Comparison of ENCODE assay signal across 20 cellular contexts in the genomic region with DNA sequence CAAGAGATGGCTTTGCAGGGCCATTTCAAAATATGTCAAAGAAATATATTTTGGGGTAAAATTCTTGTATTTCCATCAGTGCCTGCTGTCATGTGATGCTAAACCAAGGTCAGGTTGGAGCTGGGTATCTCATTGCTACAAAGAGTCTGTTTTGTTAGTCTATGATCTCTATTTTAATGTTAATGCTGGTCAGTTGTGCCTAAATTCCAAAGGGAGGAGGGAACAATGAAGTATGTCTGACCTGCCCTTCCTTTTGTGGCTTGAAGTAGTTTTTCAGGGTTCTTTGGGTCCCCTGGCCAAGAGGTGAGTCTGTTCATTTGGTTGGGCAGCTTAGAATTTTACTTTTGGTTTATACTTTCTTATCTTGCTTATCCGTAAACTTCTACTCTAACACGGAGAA.
"Had no signal": no experiment of that assay in that cellular context is flagged by ENCODE, and none has a peak within 500 bp of the region (broad histone marks: within the 10 kb centered on the region; RNA-seq: fewer than 3 reads in every experiment).

No MANE protein-coding gene starts in this region.

- DNase-seq: activated gamma-delta T cell; activated T-cell treated with anti-CD3 and anti-CD28 coated beads, Interleukin-2, amount 50 U/mL, for 72 hours; adrenal gland; erythroblast; foreskin melanocyte; hypothalamus; left lung; stimulated activated CD4-positive, alpha-beta T cell treated with anti-CD3 and anti-CD28 coated beads, Interleukin-2, amount 100 ng/mL, for 24 hours; stimulated activated naive CD8-positive, alpha-beta T cell treated with anti-CD3 and anti-CD28 coated beads, Interleukin-15, Interleukin-2, amounts not matched to agents 100 U/mL and 50 U/mL, for 24 hours; T-cell; T-helper 9 cell had no signal

- H3K9me3 ChIP-seq: adrenal gland, breast epithelium, right atrium auricular region had no signal

- H3K4me3 Mint-ChIP-seq: activated T-cell treated with anti-CD3 and anti-CD28 coated beads, Interleukin-2, amount 50 U/mL, for 72 hours; T-cell had no signal

- H3K4me3 ChIP-seq: adrenal gland, breast epithelium, coronary artery, left lung, right atrium auricular region, tibial nerve had no signal

- H3K27ac ChIP-seq: adrenal gland, breast epithelium, coronary artery, left lung, right atrium auricular region, tibial nerve had no signal

- H3K36me3 Mint-ChIP-seq: activated naive CD4-positive, alpha-beta T cell treated with anti-CD3 and anti-CD28 coated beads, Interleukin-2, amount 50 U/mL, for 72 hours; T-cell had no signal

- ATAC-seq: activated naive CD4-positive, alpha-beta T cell treated with anti-CD3 and anti-CD28 coated beads, Interleukin-2, amount 50 U/mL, for 72 hours; activated T-cell treated with anti-CD3 and anti-CD28 coated beads, Interleukin-2, amount 50 U/mL, for 72 hours; left lung; stimulated activated naive CD8-positive, alpha-beta T cell treated with anti-CD3 and anti-CD28 coated beads, Interleukin-15, Interleukin-2, amounts not matched to agents 100 U/mL and 50 U/mL, for 24 hours; T-cell had no signal

- H3K27me3 ChIP-seq: adrenal gland, breast epithelium, left lung, right atrium auricular region, tibial nerve had no signal

- H3K9me3 Mint-ChIP-seq: activated naive CD4-positive, alpha-beta T cell treated with anti-CD3 and anti-CD28 coated beads, Interleukin-2, amount 50 U/mL, for 72 hours; activated T-cell treated with anti-CD3 and anti-CD28 coated beads, Interleukin-2, amount 50 U/mL, for 72 hours; T-cell had no signal

- FAIRE-seq: astrocyte, endometrium, urothelium cell line had no signal

- H3K4me1 ChIP-seq: adrenal gland, breast epithelium, left lung, right atrium auricular region, tibial nerve had no signal

- H3K4me1 Mint-ChIP-seq: T-cell had no signal

- H3K36me3 ChIP-seq: adrenal gland, breast epithelium, left lung, right atrium auricular region, tibial nerve had no signal

- H3K27ac Mint-ChIP-seq: activated naive CD4-positive, alpha-beta T cell treated with anti-CD3 and anti-CD28 coated beads, Interleukin-2, amount 50 U/mL, for 72 hours; activated T-cell treated with anti-CD3 and anti-CD28 coated beads, Interleukin-2, amount 50 U/mL, for 72 hours; progenitor cell of endocrine pancreas; T-cell had no signal
